Comparison of ENCODE assay signal across 21 cellular contexts in the genomic region with DNA sequence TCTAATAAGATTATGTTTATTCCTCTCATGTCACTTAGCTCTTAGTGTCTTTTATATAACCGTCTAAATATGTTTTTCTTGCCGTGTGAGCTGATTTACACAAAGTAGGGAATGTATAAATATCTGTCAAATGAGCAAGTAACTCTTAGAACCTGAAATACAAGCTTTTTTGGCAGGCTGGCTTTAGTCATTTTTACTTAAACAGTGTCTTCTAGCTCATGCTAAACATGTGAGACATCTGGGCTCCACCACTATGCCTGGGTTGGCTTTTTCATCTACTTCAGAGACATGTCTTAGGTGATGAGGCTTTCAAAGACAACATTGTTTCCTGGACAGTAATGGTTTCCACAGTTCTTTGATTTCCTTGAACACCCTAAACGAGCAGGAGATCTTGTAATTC.
"Had no signal": no experiment of that assay in that cellular context is flagged by ENCODE, and none has a peak within 500 bp of the region (broad histone marks: within the 10 kb centered on the region; RNA-seq: fewer than 3 reads in every experiment).

No MANE protein-coding gene starts in this region.

- H3K27ac ChIP-seq: PC-9 had no signal

- H2AFZ ChIP-seq: PC-9 had no signal

- H3K4me3 ChIP-seq: PC-9 had no signal

- ATAC-seq: activated T-cell treated with anti-CD3 and anti-CD28 coated beads, Interleukin-2, amount 50 U/mL, for 72 hours; T-helper 17 cell had no signal

- H3K4me2 ChIP-seq: PC-9 had no signal

- DNase-seq: activated B cell treated with CpG ODN at 0.5 μM for 24 hours; activated CD4-positive, alpha-beta memory T cell treated with anti-CD3 and anti-CD28 coated beads, Interleukin-2, amount 10 ng/mL, durations not matched to agents 7 days and 5 days; activated CD4-positive, alpha-beta T cell treated with anti-CD3 and anti-CD28 coated beads for 1 hour; activated CD4-positive, alpha-beta T cell treated with anti-CD3 and anti-CD28 coated beads, Interleukin-2, amount 10 ng/mL, durations not matched to agents 7 days and 5 days; activated gamma-delta T cell treated with Interleukin-2 at 50 U/mL for 16 hours; activated naive CD4-positive, alpha-beta T cell treated with anti-CD3 and anti-CD28 coated beads, Interleukin-2, amount 10 ng/mL, durations not matched to agents 7 days and 5 days; activated naive CD8-positive, alpha-beta T cell treated with anti-CD3 and anti-CD28 coated beads for 36 hours; activated T-cell treated with anti-CD3 and anti-CD28 coated beads, Interleukin-2, amount 50 U/mL, for 72 hours; caudate nucleus; Kasumi-1; KBM-7; NCI-H1105 treated with DMSO at 0.1 percent for 48 hours; NCI-H1436 treated with DMSO at 0.1 percent for 48 hours; NCI-H2081; NCI-H2171 treated with DMSO at 0.1 percent for 48 hours; NCI-H226; NCI-H526 treated with DMSO at 0.1 percent for 48 hours; PC-9; SHP77 treated with DMSO at 0.1 percent for 48 hours; T-helper 17 cell; T-helper 9 cell had no signal
